ENCODE assay signal across 7 cellular contexts in the genomic region with DNA sequence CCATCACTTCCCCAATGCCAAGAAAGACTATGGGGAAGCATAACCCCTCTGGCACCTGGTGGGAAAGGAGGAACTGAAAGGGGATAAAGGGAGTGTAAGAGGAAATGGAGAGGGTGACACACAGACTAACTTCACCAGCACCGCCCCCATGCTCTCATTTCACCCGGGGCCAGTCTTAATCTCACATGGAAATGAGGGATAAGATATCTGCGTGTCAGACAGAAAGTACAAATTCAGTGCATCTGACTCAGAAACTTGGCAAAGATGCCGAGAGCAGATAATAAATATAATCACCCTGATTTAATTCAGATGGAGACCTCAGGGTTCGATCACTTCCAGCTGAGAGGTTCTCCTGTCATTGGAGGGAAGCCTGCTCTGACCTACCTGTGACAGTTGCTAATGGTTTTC.
DNase-seq lines count a peak whose midpoint lies in the region; ATAC-seq lines count a peak whose summit lies in the region.

No MANE protein-coding gene starts in this region.

- ATAC-seq in GM18909 (IDR thresholded peaks at IDR 0.05; ENCODE audit: poor library complexity, unreplicated experiment) (no peak), HG03139 (IDR thresholded peaks at IDR 0.05; ENCODE audit: unreplicated experiment) (no peak), HG03135 (IDR thresholded peaks at IDR 0.05; ENCODE audit: unreplicated experiment) (no peak)

- no peaks in the 10 kb centered on the region for H3K9me3 ChIP-seq in MG63

- peak; percentile 90 for DNase-seq in MG63
- DNase-seq in activated CD8-positive, alpha-beta memory T cell treated with anti-CD3 and anti-CD28 coated beads, Interleukin-2, amount 50 U/mL, for 4 hours, result peak; percentile 11
- DNase-seq in hepatic stellate cell (ENCODE audit: low spot score), result peak; percentile 9
- peak; percentile 42 to 54 for DNase-seq in stimulated activated CD8-positive, alpha-beta memory T cell treated with anti-CD3 and anti-CD28 coated beads, Interleukin-15, amount 100 ng/mL, for 48 hours (ENCODE audit: low read depth in 2 of 2)

- H3K36me3 ChIP-seq in MG63, result no peaks in the 10 kb centered on the region

- no peak overlapping the region for H3K4me3 ChIP-seq in MG63

- no peaks in the 10 kb centered on the region for H3K27me3 ChIP-seq in MG63

Comparison
In these comparisons a context has a peak if more than half of its experiments do, and no peak if none do; other contexts are left out.
1. DNase-seq: peak in every context shown above with its lines; median percentile 90 in MG63; 48 in stimulated activated CD8-positive, alpha-beta memory T cell treated with anti-CD3 and anti-CD28 coated beads, Interleukin-15, amount 100 ng/mL, for 48 hours; 11 in activated CD8-positive, alpha-beta memory T cell treated with anti-CD3 and anti-CD28 coated beads, Interleukin-2, amount 50 U/mL, for 4 hours; 9 in hepatic stellate cell.